ENCODE assay signal across 1 cellular context in genomic region chr9:72491242-72491641, GRCh38.
TF ChIP-seq lines count a peak whose summit lies in the region.

No MANE protein-coding gene starts in this region.

TF ChIP-seq in SK-N-SH treated with all-trans-retinoic acid at 6 μM for 48 hours, 23 proteins besides CTCF, POLR2A, EP300 and RAD21:
- TF ChIP-seq, protein P1, sequence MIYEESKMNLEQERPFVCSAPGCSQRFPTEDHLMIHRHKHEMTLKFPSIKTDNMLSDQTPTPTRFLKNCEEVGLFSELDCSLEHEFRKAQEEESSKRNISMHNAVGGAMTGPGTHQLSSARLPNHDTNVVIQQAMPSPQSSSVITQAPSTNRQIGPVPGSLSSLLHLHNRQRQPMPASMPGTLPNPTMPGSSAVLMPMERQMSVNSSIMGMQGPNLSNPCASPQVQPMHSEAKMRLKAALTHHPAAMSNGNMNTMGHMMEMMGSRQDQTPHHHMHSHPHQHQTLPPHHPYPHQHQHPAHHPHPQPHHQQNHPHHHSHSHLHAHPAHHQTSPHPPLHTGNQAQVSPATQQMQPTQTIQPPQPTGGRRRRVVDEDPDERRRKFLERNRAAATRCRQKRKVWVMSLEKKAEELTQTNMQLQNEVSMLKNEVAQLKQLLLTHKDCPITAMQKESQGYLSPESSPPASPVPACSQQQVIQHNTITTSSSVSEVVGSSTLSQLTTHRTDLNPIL (CRISPR knock-in tag; IDR thresholded peaks at IDR 0.05; ENCODE audit: low read depth): no peak
- peak; percentile 94 for TF ChIP-seq OSR1 (CRISPR knock-in tag; IDR thresholded peaks at IDR 0.05)
